Comparison of ENCODE assay signal across 13 cellular contexts in the genomic region with DNA sequence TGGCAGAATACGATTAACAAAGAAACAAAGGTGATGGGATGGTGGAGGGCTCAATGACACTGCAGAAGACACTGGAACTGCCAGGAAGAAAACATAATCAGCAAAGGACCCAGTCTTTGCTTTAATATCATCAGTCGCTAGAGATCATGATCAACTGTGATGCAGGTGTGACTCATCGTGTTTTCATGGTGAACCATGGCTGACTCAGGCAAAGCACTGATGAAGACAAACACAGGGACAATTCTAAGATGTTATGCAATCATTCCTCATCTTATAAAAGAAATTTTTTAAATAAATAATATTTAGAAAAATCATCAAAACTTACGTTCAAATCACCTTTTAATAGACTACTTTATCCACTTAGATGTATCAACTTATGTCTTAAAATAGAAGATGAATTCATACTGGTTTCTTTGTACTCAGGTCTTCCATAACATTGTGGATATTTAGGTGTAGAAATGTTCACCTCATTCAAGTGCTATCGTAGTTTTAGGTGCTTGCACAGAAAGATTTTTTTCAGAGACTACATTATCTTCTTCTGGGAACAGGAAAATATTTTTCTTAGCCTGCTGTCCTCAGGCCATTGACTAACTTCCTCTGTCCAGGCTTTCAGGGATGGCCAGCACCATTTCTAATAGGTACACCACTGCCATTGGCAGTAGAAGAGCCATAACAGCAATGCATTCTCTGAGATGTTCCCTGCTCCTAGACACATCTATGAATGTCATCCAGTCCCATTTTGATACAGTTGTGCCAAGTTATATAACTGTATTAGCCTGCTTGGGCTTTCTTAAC.
DNase-seq lines count a peak whose midpoint lies in the region; ATAC-seq, FAIRE-seq and TF ChIP-seq lines count a peak whose summit lies in the region.
"Had no signal": no experiment of that assay in that cellular context is flagged by ENCODE, and none has a peak within 500 bp of the region (broad histone marks: within the 10 kb centered on the region; RNA-seq: fewer than 3 reads in every experiment).

No MANE protein-coding gene starts in this region.

- no peak for TF ChIP-seq CTCF in fibroblast of mammary gland (conservative IDR thresholded peaks at IDR 0.05; ENCODE audit: control insufficient read depth, insufficient read depth, low read depth, low read length)

- H3K27me3 ChIP-seq in SJSA1 (replicated peaks) = no peaks in the 10 kb centered on the region
- H3K27me3 ChIP-seq: gastroesophageal sphincter, right lobe of liver had no signal

- H3K9me3 ChIP-seq in SJSA1 (replicated peaks) = no peaks in the 10 kb centered on the region
- H3K9me3 ChIP-seq: gastroesophageal sphincter, right lobe of liver had no signal

- H3K27ac ChIP-seq in SJSA1 = no peak overlapping the region; the same call in 1 of the 2 replicates
- H3K27ac ChIP-seq: gastroesophageal sphincter, right lobe of liver had no signal

- H3K4me3 ChIP-seq in SJSA1 (no peak overlapping the region), fibroblast of mammary gland (ENCODE audit: control insufficient read depth, low read depth, low read length) (no peak overlapping the region)
- H3K4me3 ChIP-seq: gastroesophageal sphincter, right lobe of liver had no signal

- peaks cover 14% of the 10 kb centered on the region for H3K4me1 ChIP-seq in SJSA1 (replicated peaks)
- H3K4me1 ChIP-seq: gastroesophageal sphincter, right lobe of liver had no signal

- ATAC-seq in GM21367 (IDR thresholded peaks at IDR 0.05; ENCODE audit: unreplicated experiment) (no peak), HG03354 (IDR thresholded peaks at IDR 0.05; ENCODE audit: poor library complexity, severe bottlenecking, unreplicated experiment) (no peak)
- ATAC-seq: gastroesophageal sphincter, right lobe of liver had no signal

- FAIRE-seq in urothelium cell line (lab: Jason Lieb, UNC) = no peak
- FAIRE-seq: GM19239 had no signal

- no peaks in the 10 kb centered on the region for H3K36me3 ChIP-seq in SJSA1
- H3K36me3 ChIP-seq: gastroesophageal sphincter, right lobe of liver had no signal

- DNase-seq in SIG-M5 treated with dmso at 0.1 percent for 504 hours (lab: John Stamatoyannopoulos, UW; ENCODE audit: unreplicated experiment) = peak; percentile 10
- DNase-seq in SIG-M5 (lab: John Stamatoyannopoulos, UW) = no peak
- DNase-seq in SJSA1 (ENCODE audit: low read depth in 1 of 2, low spot score in 2 of 2) = peak; percentile 47 to 72
- peak; percentile 93 for DNase-seq in fibroblast of mammary gland (ENCODE audit: low read depth)
- peak; percentile 76 for DNase-seq in urothelium cell line (ENCODE audit: low spot score)
- DNase-seq in mucosa of gallbladder (ENCODE audit: low spot score) = no peak
- DNase-seq: 8988T, aorta, right lobe of liver had no signal

Comparison
In these comparisons a context has a peak if more than half of its experiments do, and no peak if none do; other contexts are left out.
1. DNase-seq: peak in SIG-M5 treated with dmso at 0.1 percent for 504 hours (single experiment), SJSA1 (2 of 2), fibroblast of mammary gland (single experiment) and urothelium cell line (single experiment); none in SIG-M5 (single experiment) and mucosa of gallbladder (single experiment).